ENCODE assay signal across 11 cellular contexts in genomic region chr3:30645077-30645476, GRCh38. TPM values are rescaled to one million over a fixed set of nuclear protein-coding genes. Genes with fewer than 3 reads are reported as not detected.
DNase-seq lines count a peak whose midpoint lies in the region; ATAC-seq and TF ChIP-seq lines count a peak whose summit lies in the region.
"Had no signal": no experiment of that assay in that cellular context is flagged by ENCODE, and none has a peak within 500 bp of the region (broad histone marks: within the 10 kb centered on the region; RNA-seq: fewer than 3 reads in every experiment).

No MANE protein-coding gene starts in this region.

- H3K9me3 ChIP-seq in heart right ventricle (no peaks in the 10 kb centered on the region), right cardiac atrium (ENCODE audit: control insufficient read depth, low read length) (no peaks in the 10 kb centered on the region), tibial artery (no peaks in the 10 kb centered on the region)
- H3K9me3 ChIP-seq: BE2C had no signal

- peak overlapping the region in 6 of 10 donors; percentile 3 to 84 (median 68) for H3K27ac ChIP-seq in heart right ventricle
- H3K27ac ChIP-seq in right cardiac atrium (ENCODE audit: low read length), result no peak overlapping the region
- peak overlapping the region in 1 of 2 donors; percentile 25 for H3K27ac ChIP-seq in tibial artery

- in situ Hi-C loops in ACHN (cut with HindIII; ENCODE audit: low pct_ligation_motif_present, low pct_unique_long_range_greater_than_20kb, low sequenced_read_pairs), result no loop called here

- H3K4me3 ChIP-seq in heart right ventricle (no peak overlapping the region), right cardiac atrium (ENCODE audit: low read length) (no peak overlapping the region), tibial artery (no peak overlapping the region)

- H3K4me1 ChIP-seq in heart right ventricle (peaks cover 13 to 98% (median 71%) of the 10 kb centered on the region in 9 donors), right cardiac atrium (ENCODE audit: control insufficient read depth, insufficient read depth, low read length) (peaks cover 30% of the 10 kb centered on the region), tibial artery (peaks cover 0 to 77% (median 41%) of the 10 kb centered on the region in 4 donors)
- H3K4me1 ChIP-seq: BE2C had no signal

- ATAC-seq in heart right ventricle, result no peak
- ATAC-seq in right cardiac atrium, result no peak
- no peak for ATAC-seq in naive B cell (ENCODE audit: low read depth in 2 of 2)

- H3K27ac Mint-ChIP-seq in activated T-helper 2 cell treated with anti-CD3 and anti-CD28 coated beads, Interferon-gamma antibody, Interleukin-2, Interleukin-4, amounts not matched to agents 10 μg/mL and 5 μg/mL and 100 μg/mL, durations not matched to agents 14 hours and 24 hours and 36 hours, result peak overlapping the region; percentile 95
- H3K27ac Mint-ChIP-seq in naive B cell, result peak overlapping the region; percentile 80 to 98 (median 91)

- H3K9me3 Mint-ChIP-seq in activated T-helper 2 cell treated with anti-CD3 and anti-CD28 coated beads, Interferon-gamma antibody, Interleukin-2, Interleukin-4, amounts not matched to agents 10 μg/mL and 5 μg/mL and 100 μg/mL, durations not matched to agents 14 hours and 24 hours and 36 hours, result no peaks in the 10 kb centered on the region
- H3K9me3 Mint-ChIP-seq in naive B cell, result no peaks in the 10 kb centered on the region

- no peak for TF ChIP-seq CTCF in heart right ventricle (IDR thresholded peaks at IDR 0.05)
- no peak for TF ChIP-seq CTCF in tibial artery (IDR thresholded peaks at IDR 0.05)

- H3K36me3 Mint-ChIP-seq in activated T-helper 2 cell treated with anti-CD3 and anti-CD28 coated beads, Interferon-gamma antibody, Interleukin-2, Interleukin-4, amounts not matched to agents 10 μg/mL and 5 μg/mL and 100 μg/mL, durations not matched to agents 14 hours and 24 hours and 36 hours (ENCODE audit: low read depth), result peaks cover 62% of the 10 kb centered on the region
- H3K36me3 Mint-ChIP-seq in naive B cell, result peaks cover 20 to 24% of the 10 kb centered on the region in 2 donors

- intact Hi-C loops in heart right ventricle (cut with DNase I), result loop anchor here in 1 of 10 donors (5.0 kb wide), 1 partner anchor 33 kb away; no protein-coding TSS in a partner anchor
- intact Hi-C loops in right cardiac atrium (cut with DNase I), result no loop called here
- intact Hi-C loops in activated T-helper 2 cell treated with anti-CD3 and anti-CD28 coated beads, Interferon-gamma antibody, Interleukin-2, Interleukin-4, amounts not matched to agents 10 μg/mL and 5 μg/mL and 100 μg/mL, durations not matched to agents 14 hours and 24 hours and 36 hours (cut with micrococcal nuclease), result no loop called here
- intact Hi-C loops in tibial artery (cut with DNase I; ENCODE audit: low total_unique reads), result no loop called here

- H3K27me3 Mint-ChIP-seq in activated T-helper 2 cell treated with anti-CD3 and anti-CD28 coated beads, Interferon-gamma antibody, Interleukin-2, Interleukin-4, amounts not matched to agents 10 μg/mL and 5 μg/mL and 100 μg/mL, durations not matched to agents 14 hours and 24 hours and 36 hours (ENCODE audit: low read depth), result no peaks in the 10 kb centered on the region
- H3K27me3 Mint-ChIP-seq in naive B cell, result no peaks in the 10 kb centered on the region

- 87 to 90% methylated on average over 4 of the region's 4 CpGs for WGBS in heart right ventricle, 2 donors
- 88% methylated on average over 4 of the region's 4 CpGs for WGBS in right cardiac atrium

- DNase-seq in heart right ventricle, result no peak
- DNase-seq in right cardiac atrium, result no peak
- DNase-seq in activated T-helper 2 cell treated with anti-CD3 and anti-CD28 coated beads, Interferon-gamma antibody, Interleukin-2, Interleukin-4, amounts not matched to agents 10 μg/mL and 5 μg/mL and 100 μg/mL, durations not matched to agents 14 hours and 24 hours and 36 hours (ENCODE audit: low spot score), result no peak
- DNase-seq in naive B cell, result no peak
- DNase-seq in HK-2 (ENCODE audit: unreplicated experiment), result no peak
- no peak for DNase-seq in tibial artery
- no peak for DNase-seq in iPS-NIHi11 (ENCODE audit: low spot score)
- no peak for DNase-seq in ACHN
- DNase-seq: BE2C, hypothalamus, mammary epithelial cell had no signal

- peaks cover 87% of the 10 kb centered on the region for H3K4me1 Mint-ChIP-seq in activated T-helper 2 cell treated with anti-CD3 and anti-CD28 coated beads, Interferon-gamma antibody, Interleukin-2, Interleukin-4, amounts not matched to agents 10 μg/mL and 5 μg/mL and 100 μg/mL, durations not matched to agents 14 hours and 24 hours and 36 hours (ENCODE audit: low read depth)
- H3K4me1 Mint-ChIP-seq in naive B cell, result peaks cover 69 to 97% (median 89%) of the 10 kb centered on the region in 3 donors

- peaks cover 0 to 61% (median 17%) of the 10 kb centered on the region in 9 donors for H3K36me3 ChIP-seq in heart right ventricle
- peaks cover 41 to 52% (median 51%) of the 10 kb centered on the region in 3 donors for H3K36me3 ChIP-seq in tibial artery
- H3K36me3 ChIP-seq: BE2C had no signal

- no peaks in the 10 kb centered on the region for H3K27me3 ChIP-seq in heart right ventricle
- no peaks in the 10 kb centered on the region for H3K27me3 ChIP-seq in right cardiac atrium (ENCODE audit: control insufficient read depth, insufficient read depth)
- no peaks in the 10 kb centered on the region for H3K27me3 ChIP-seq in tibial artery
- H3K27me3 ChIP-seq: BE2C had no signal

- peak overlapping the region; percentile 64 for H3K4me3 Mint-ChIP-seq in activated T-helper 2 cell treated with anti-CD3 and anti-CD28 coated beads, Interferon-gamma antibody, Interleukin-2, Interleukin-4, amounts not matched to agents 10 μg/mL and 5 μg/mL and 100 μg/mL, durations not matched to agents 14 hours and 24 hours and 36 hours (ENCODE audit: low read depth)
- peak overlapping the region; percentile 57 to 87 (median 78) for H3K4me3 Mint-ChIP-seq in naive B cell

RNA-seq across cellular contexts. Expression of gene TGFBR2, which starts 38.7 kb away (rescaled TPM):
- total RNA-seq in heart right ventricle (100 to 1,000 TPM in 5 of 10 donors, 10 to 100 TPM in 5; 71.1 to 197 (median 92.1) TPM), right cardiac atrium (100 to 1,000 TPM; 196 to 255 (median 212) TPM)
- polyA plus RNA-seq in heart right ventricle (10 to 100 TPM; 14.6 to 81.4 TPM), right cardiac atrium (77.7 TPM), naive B cell (ENCODE audit: low read depth in 6 of 6) (100 to 1,000 TPM in 5 of 6 donors, 10 to 100 TPM in 1; 99.4 to 169 (median 116) TPM)
- total RNA-seq in activated T-helper 2 cell treated with anti-CD3 and anti-CD28 coated beads, Interferon-gamma antibody, Interleukin-2, Interleukin-4, amounts not matched to agents 10 μg/mL and 5 μg/mL and 100 μg/mL, durations not matched to agents 14 hours and 24 hours and 36 hours, result 19.5 and 19.8 TPM in 2 replicates
